Comparison of ENCODE assay signal across 10 cellular contexts in the genomic region with DNA sequence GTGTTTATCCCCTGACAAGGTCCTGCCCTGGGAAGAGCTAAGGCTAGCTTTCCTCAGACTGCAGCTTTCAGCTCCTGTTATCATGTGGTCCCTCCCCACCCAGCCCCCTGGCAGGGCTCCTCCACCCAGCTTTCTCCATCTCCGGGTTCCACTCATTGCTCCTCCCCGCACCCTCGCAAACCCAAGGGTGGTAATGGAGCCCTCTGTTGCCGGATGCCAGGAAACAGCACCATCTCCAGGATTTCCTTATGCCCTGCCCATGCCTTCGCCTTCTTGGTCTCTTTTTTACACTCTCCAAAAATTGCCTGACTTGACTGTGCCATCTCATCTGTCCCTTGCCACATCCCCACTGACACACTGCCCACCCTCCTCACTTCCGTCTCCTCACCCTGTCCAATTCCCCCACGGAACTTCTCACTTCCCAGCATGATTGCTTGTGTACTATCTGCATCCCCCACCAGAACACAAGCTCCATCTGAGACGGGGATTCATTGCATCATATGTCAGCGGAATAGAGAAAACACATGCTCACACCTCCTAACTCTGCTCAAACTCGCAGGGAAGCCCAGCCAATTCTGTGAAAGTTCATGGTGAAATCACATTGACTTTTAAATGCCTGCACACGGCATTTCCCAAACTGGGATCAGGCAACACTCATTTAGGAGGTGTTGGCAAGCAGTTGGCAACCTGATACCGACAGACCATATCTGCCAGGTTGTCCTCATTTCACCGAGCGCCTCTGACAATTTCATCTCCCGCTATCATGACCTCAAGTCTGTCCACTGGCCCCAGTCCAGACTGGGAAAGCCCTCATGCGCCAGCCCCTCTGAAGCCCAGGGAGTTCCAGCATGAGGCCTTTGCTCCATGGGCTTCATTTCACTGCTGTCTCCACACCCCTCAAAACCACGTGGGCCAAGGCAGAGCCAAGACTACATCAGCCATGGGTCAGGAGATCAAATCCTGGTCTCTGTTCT.
DNase-seq lines count a peak whose midpoint lies in the region; ATAC-seq and TF ChIP-seq lines count a peak whose summit lies in the region.
"Had no signal": no experiment of that assay in that cellular context is flagged by ENCODE, and none has a peak within 500 bp of the region (broad histone marks: within the 10 kb centered on the region; RNA-seq: fewer than 3 reads in every experiment).

No MANE protein-coding gene starts in this region.

- no peak overlapping the region for H3K4me3 ChIP-seq in fibroblast of the aortic adventitia (ENCODE audit: low read depth, low read length)

- no peaks in the 10 kb centered on the region for H3K36me3 Mint-ChIP-seq in osteocyte (ENCODE audit: unreplicated experiment)
- H3K36me3 Mint-ChIP-seq: activated naive CD8-positive, alpha-beta T cell had no signal

- no peak overlapping the region for H3K27ac Mint-ChIP-seq in osteocyte (ENCODE audit: unreplicated experiment)
- H3K27ac Mint-ChIP-seq: activated naive CD8-positive, alpha-beta T cell had no signal

- H3K27me3 Mint-ChIP-seq in osteocyte (ENCODE audit: unreplicated experiment): no peaks in the 10 kb centered on the region

- no peaks in the 10 kb centered on the region for H3K9me3 Mint-ChIP-seq in osteocyte (ENCODE audit: unreplicated experiment)

- no peaks in the 10 kb centered on the region for H3K4me1 Mint-ChIP-seq in osteocyte (ENCODE audit: unreplicated experiment)

- no peak overlapping the region for H3K4me3 Mint-ChIP-seq in osteocyte (ENCODE audit: unreplicated experiment)
- H3K4me3 Mint-ChIP-seq: activated naive CD8-positive, alpha-beta T cell had no signal

- TF ChIP-seq CTCF in fibroblast of the aortic adventitia (IDR thresholded peaks at IDR 0.05; ENCODE audit: insufficient read depth, low read length) (no peak), osteocyte (IDR thresholded peaks at IDR 0.05) (no peak)

- DNase-seq in Ammon's horn (ENCODE audit: low spot score) (peak; percentile 34), RPMI7951 (ENCODE audit: low read depth) (peak; percentile 26), fibroblast of the aortic adventitia (ENCODE audit: low read depth) (peak; percentile 86), osteocyte (ENCODE audit: extremely low spot score, unreplicated experiment) (peak; percentile 76), NCI-H2227 treated with DMSO at 0.1 percent for 48 hours (lab: John Stamatoyannopoulos, UW) (no peak)
- DNase-seq: stimulated activated CD4-positive, alpha-beta T cell treated with anti-CD3 and anti-CD28 coated beads, Interleukin-15, amount 100 ng/mL, for 24 hours had no signal

- ATAC-seq in HG02759 (IDR thresholded peaks at IDR 0.05; ENCODE audit: unreplicated experiment) (no peak), HG03520 (IDR thresholded peaks at IDR 0.05; ENCODE audit: unreplicated experiment) (no peak), HG02973 (IDR thresholded peaks at IDR 0.05; ENCODE audit: unreplicated experiment) (no peak)
